ENCODE assay signal across 8 cellular contexts in the genomic region with DNA sequence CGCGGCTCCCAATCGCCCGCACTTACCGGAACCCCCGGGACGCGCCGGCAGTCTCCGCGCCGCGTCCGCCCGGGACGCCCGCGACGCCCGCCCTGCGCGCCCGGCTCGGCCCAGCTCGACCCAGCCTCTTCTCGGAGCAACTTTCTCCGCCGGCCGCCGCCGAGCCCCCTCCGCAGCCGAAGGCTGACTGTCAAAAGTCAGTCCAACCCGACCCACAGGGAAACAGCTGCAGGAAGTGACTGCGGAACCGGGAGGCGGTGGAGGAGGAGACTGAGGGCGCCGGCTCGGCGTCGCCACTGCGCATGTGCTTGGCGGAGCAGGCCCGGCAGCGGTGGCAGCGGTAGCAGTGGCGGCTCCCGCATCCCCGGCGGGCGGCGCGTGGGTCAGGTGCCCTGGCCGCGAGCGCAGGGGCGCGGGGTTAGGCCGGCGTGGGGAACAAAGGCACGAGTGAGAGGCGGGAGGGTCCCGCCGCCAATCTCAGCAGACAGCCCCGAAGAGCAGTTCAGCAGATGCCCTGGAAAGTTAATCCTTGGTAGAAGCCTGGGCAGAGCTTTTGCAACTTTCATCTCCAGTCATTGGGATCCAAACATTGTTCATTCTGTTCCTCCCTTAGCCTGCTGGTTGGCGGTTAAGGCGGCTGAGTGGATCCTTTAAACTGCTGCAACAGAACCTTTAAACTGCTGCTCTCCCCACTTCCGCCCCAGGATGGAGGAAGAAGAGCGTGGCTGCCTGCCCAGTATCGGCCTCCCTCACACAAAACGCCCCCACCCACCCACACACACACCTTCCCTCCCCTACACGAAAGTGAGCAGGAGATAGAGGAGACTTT. TPM values are rescaled to one million over a fixed set of nuclear protein-coding genes. Genes with fewer than 3 reads are reported as not detected.
DNase-seq lines count a peak whose midpoint lies in the region; ATAC-seq, FAIRE-seq and TF ChIP-seq lines count a peak whose summit lies in the region.

A gene with protein sequence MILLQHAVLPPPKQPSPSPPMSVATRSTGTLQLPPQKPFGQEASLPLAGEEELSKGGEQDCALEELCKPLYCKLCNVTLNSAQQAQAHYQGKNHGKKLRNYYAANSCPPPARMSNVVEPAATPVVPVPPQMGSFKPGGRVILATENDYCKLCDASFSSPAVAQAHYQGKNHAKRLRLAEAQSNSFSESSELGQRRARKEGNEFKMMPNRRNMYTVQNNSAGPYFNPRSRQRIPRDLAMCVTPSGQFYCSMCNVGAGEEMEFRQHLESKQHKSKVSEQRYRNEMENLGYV (minus strand): TSS at position 241 of the 829 bp plus-strand sequence. CDS start 4,057 bp downstream, outside the sequence.

- CTCF ChIA-PET in AG04450 (lab: Charles Lee) = interaction anchor here (1.2 to 3.8 kb wide), 5 partner anchors 27 to 250 kb away, joined by 3 to 51 read pairs (median 6); no protein-coding TSS in a partner anchor

- no peaks in the 10 kb centered on the region for H3K4me1 ChIP-seq in kidney (ENCODE audit: control insufficient read depth in 1 of 2, insufficient read depth in 1 of 2, low read depth in 1 of 2, low read length in 2 of 2)

- FAIRE-seq in kidney (lab: Jason Lieb, UNC) = no peak

- H3K4me3 ChIP-seq in AG04450 (ENCODE audit: low read depth, low read length) (peak within 1 kb of the TSS; percentile 90), kidney (ENCODE audit: low read length in 2 of 2) (peak within 1 kb of the TSS; percentile 89 to 96)

- peak within 1 kb of the TSS; percentile 87 to 90 for H3K9ac ChIP-seq in kidney (ENCODE audit: low read length in 2 of 2)

- no peaks in the 10 kb centered on the region for H3K27me3 ChIP-seq in AG04450 (ENCODE audit: control insufficient read depth, insufficient read depth, low read length)

- POLR2A ChIA-PET in AG04450 (lab: Yijun Ruan, JAX) = interaction anchor here (0.6 to 1.2 kb wide), 3 partner anchors 24 to 77 kb away, joined by 4 to 5 read pairs (median 4); partner anchors contain the start of gene PIK3CA

- peak; percentile 80 for ATAC-seq in GM18907 (IDR thresholded peaks at IDR 0.05; ENCODE audit: unreplicated experiment)
- ATAC-seq in HG03139 (IDR thresholded peaks at IDR 0.05; ENCODE audit: unreplicated experiment) = peak; percentile 71

- intact Hi-C loops in kidney (cut with DNase I) = no loop called here

- H3K9me3 ChIP-seq in AG04450 (ENCODE audit: control insufficient read depth, insufficient read depth, low read length) = no peaks in the 10 kb centered on the region
- no peaks in the 10 kb centered on the region for H3K9me3 ChIP-seq in kidney (ENCODE audit: control insufficient read depth in 1 of 2, low read length in 2 of 2)

- DNase-seq in AG04450 (ENCODE audit: low read depth, low spot score) (peak; percentile 54), NCI-H2227 treated with DMSO at 0.1 percent for 48 hours (lab: John Stamatoyannopoulos, UW) (peak; percentile 86), kidney (peak; percentile 95)
- peak; percentile 56 to 72 (median 64) for DNase-seq in activated CD4-positive, CD25-positive, alpha-beta regulatory T cell (lab: John Stamatoyannopoulos, UW)
- peak; percentile 86 for DNase-seq in central memory CD4-positive, alpha-beta T cell
- peak; percentile 90 for DNase-seq in stimulated activated CD4-positive, alpha-beta T cell treated with anti-CD3 and anti-CD28 coated beads, Interleukin-15, amount 100 ng/mL, for 24 hours

- H3K36me3 ChIP-seq in kidney (ENCODE audit: control insufficient read depth in 1 of 2, insufficient read depth in 2 of 2, low read length in 2 of 2) = peaks cover 0 to 3% of the 10 kb centered on the region in 2 donors

- peak within 1 kb of the TSS; percentile 84 for H3K27ac ChIP-seq in AG04450 (ENCODE audit: low read depth, low read length)
- H3K27ac ChIP-seq in kidney (ENCODE audit: low read depth in 2 of 2, low read length in 2 of 2) = peak within 1 kb of the TSS; percentile 76 to 82

- TF ChIP-seq CTCF in AG04450 (IDR thresholded peaks at IDR 0.05; ENCODE audit: low read depth, low read length) = no peak
- no peak for TF ChIP-seq CTCF in kidney (IDR thresholded peaks at IDR 0.05; ENCODE audit: borderline replicate concordance, extremely low read depth, insufficient read depth)

RNA-seq across cellular contexts. Expression of the gene that starts here (rescaled TPM):
- 46.2 and 51.9 TPM in 2 replicates for polyA plus RNA-seq in AG04450 (2011; rRNA removed)
- polyA minus RNA-seq in AG04450 (2011; rRNA and poly(A)+ RNA removed) = 167 and 212 TPM in 2 replicates
- total RNA-seq in kidney = 26.1 TPM
- 4.2 TPM for polyA plus RNA-seq in kidney (ENCODE audit: insufficient read depth, low read depth, low replicate concordance)

Comparison
In these comparisons a context has a peak if more than half of its experiments do, and no peak if none do; other contexts are left out.
1. Peak in every context shown above with its lines: DNase-seq, ATAC-seq, H3K4me3 ChIP-seq and H3K27ac ChIP-seq.